In genomic region chr11:131065435-131066295, GRCh38 we compare ENCODE assay signal across 21 cellular contexts.
DNase-seq lines count a peak whose midpoint lies in the region; ATAC-seq and TF ChIP-seq lines count a peak whose summit lies in the region.
"Had no signal": no experiment of that assay in that cellular context is flagged by ENCODE, and none has a peak within 500 bp of the region (broad histone marks: within the 10 kb centered on the region; RNA-seq: fewer than 3 reads in every experiment).

No MANE protein-coding gene starts in this region.

- H3K9me3 Mint-ChIP-seq in GM23338, result peaks cover 27% of the 10 kb centered on the region
- H3K9me3 Mint-ChIP-seq: T-helper 1 cell treated with Interleukin-12 subunit alpha and Interleukin-12 subunit beta and Interleukin-4 antibody, amounts not matched to agents 30 μg/mL and 1 μg/mL, for 36 hours had no signal

- H3K23ac ChIP-seq in mesendoderm (ENCODE audit: low read length), result no peak overlapping the region

- H2AK5ac ChIP-seq in mesendoderm (ENCODE audit: low read length), result peak overlapping the region; percentile 11

- H4K5ac ChIP-seq in mesendoderm (ENCODE audit: low read length), result no peak overlapping the region

- H3K4me2 ChIP-seq in GM23338 (no peak overlapping the region), mesendoderm (ENCODE audit: low read length) (no peak overlapping the region)
- H3K4me2 ChIP-seq: PC-9 had no signal

- H3K27ac Mint-ChIP-seq in GM23338, result no peak overlapping the region
- H3K27ac Mint-ChIP-seq: IgD-negative memory B cell; T-helper 1 cell treated with Interleukin-12 subunit alpha and Interleukin-12 subunit beta and Interleukin-4 antibody, amounts not matched to agents 30 μg/mL and 1 μg/mL, for 36 hours had no signal

- H3K79me1 ChIP-seq in mesendoderm (ENCODE audit: low read length), result no peaks in the 10 kb centered on the region

- no peak overlapping the region for H3K56ac ChIP-seq in mesendoderm (ENCODE audit: low read length)

- H2BK120ac ChIP-seq in mesendoderm (ENCODE audit: low read depth, low read length), result no peak overlapping the region

- no peak for TF ChIP-seq POLR2A in stomach (IDR thresholded peaks at IDR 0.05)

- H3K36me3 ChIP-seq in GM23338 (ENCODE audit: insufficient read depth), result no peaks in the 10 kb centered on the region
- no peaks in the 10 kb centered on the region for H3K36me3 ChIP-seq in mesendoderm (ENCODE audit: control insufficient read depth, insufficient read depth, low read length)
- no peaks in the 10 kb centered on the region for H3K36me3 ChIP-seq in stomach
- H3K36me3 ChIP-seq: SJCRH30 had no signal

- H3K4me3 ChIP-seq in GM23338, result no peak overlapping the region
- no peak overlapping the region for H3K4me3 ChIP-seq in choroid plexus epithelial cell (ENCODE audit: low read depth, low read length)
- H3K4me3 ChIP-seq in mesendoderm (ENCODE audit: low read length), result no peak overlapping the region
- no peak overlapping the region for H3K4me3 ChIP-seq in stomach
- H3K4me3 ChIP-seq: PC-9, SJCRH30 had no signal

- peaks cover 22% of the 10 kb centered on the region for H3K4me1 Mint-ChIP-seq in GM23338
- H3K4me1 Mint-ChIP-seq: IgD-negative memory B cell had no signal

- DNase-seq in GM23338 (ENCODE audit: low spot score) (peak; percentile 5), NCI-H1417 (lab: John Stamatoyannopoulos, UW) (peak in 2 of 3 experiments; percentile 25 to 69), choroid plexus epithelial cell (ENCODE audit: low read depth) (peak; percentile 1), mesendoderm (no peak), AG08395 (ENCODE audit: low spot score) (no peak), Right ventricle myocardium superior (no peak), stomach (no peak)
- DNase-seq: AML-193, DND-41, MM.1S, NCI-H1092, NCI-H187, NCI-H226, NCI-H774, PC-9, SJCRH30 had no signal

- H2AFZ ChIP-seq in GM23338, result no peak overlapping the region
- H2AFZ ChIP-seq: PC-9 had no signal

- H3F3A ChIP-seq in GM23338 (replicated peaks; ENCODE audit: low read depth), result no peaks in the 10 kb centered on the region

- peaks cover 7% of the 10 kb centered on the region for H3K27me3 Mint-ChIP-seq in GM23338 (ENCODE audit: insufficient read depth, low read depth, poor library complexity)
- H3K27me3 Mint-ChIP-seq: IgD-negative memory B cell had no signal

- no peaks in the 10 kb centered on the region for H3K9me3 ChIP-seq in stomach
- H3K9me3 ChIP-seq: SJCRH30 had no signal

- TF ChIP-seq CTCF in GM23338 (conservative IDR thresholded peaks at IDR 0.05; ENCODE audit: low read depth in 2 of 2) (no peak), choroid plexus epithelial cell (conservative IDR thresholded peaks at IDR 0.05; ENCODE audit: low read depth, low read length) (no peak), stomach (IDR thresholded peaks at IDR 0.05) (no peak)

- peaks cover 21% of the 10 kb centered on the region for H3K9me2 ChIP-seq in GM23338 (ENCODE audit: insufficient read depth)

- H2BK5ac ChIP-seq in mesendoderm (ENCODE audit: low read length), result no peak overlapping the region

- no peak overlapping the region for H4K8ac ChIP-seq in mesendoderm (ENCODE audit: low read depth, low read length)

- no peak overlapping the region for H3K4ac ChIP-seq in mesendoderm (ENCODE audit: low read depth, low read length)

- no peak overlapping the region for H3K4me3 Mint-ChIP-seq in GM23338
- H3K4me3 Mint-ChIP-seq: IgD-negative memory B cell; T-helper 1 cell treated with Interleukin-12 subunit alpha and Interleukin-12 subunit beta and Interleukin-4 antibody, amounts not matched to agents 30 μg/mL and 1 μg/mL, for 36 hours had no signal

- H3K27me3 ChIP-seq in GM23338 (ENCODE audit: insufficient read depth) (no peaks in the 10 kb centered on the region), mesendoderm (ENCODE audit: insufficient read depth, low read length, poor library complexity) (no peaks in the 10 kb centered on the region), stomach (peaks cover 0 to 13% (median 4%) of the 10 kb centered on the region in 3 donors)

- H4K20me1 ChIP-seq in GM23338 (replicated peaks; ENCODE audit: insufficient read depth), result no peaks in the 10 kb centered on the region

- WGBS in mesendoderm (ENCODE audit: extremely low coverage, insufficient coverage, low lambda C conversion rate), result no CpG with 5 or more reads among the region's 13 CpGs
- 43 to 63% (median 55%) methylated on average over 13 of the region's 13 CpGs for WGBS in stomach, 5 donors

- H3K79me2 ChIP-seq in GM23338 (replicated peaks; ENCODE audit: insufficient read depth) (no peaks in the 10 kb centered on the region), mesendoderm (ENCODE audit: control insufficient read depth, insufficient read depth, low read length) (no peaks in the 10 kb centered on the region)

- no peak overlapping the region for H2BK15ac ChIP-seq in mesendoderm (replicated peaks; ENCODE audit: low read depth)

- no peak overlapping the region for H3K18ac ChIP-seq in mesendoderm (ENCODE audit: low read length)

- H3K4me1 ChIP-seq in GM23338 (ENCODE audit: insufficient read depth) (peaks cover 16% of the 10 kb centered on the region), mesendoderm (ENCODE audit: control insufficient read depth, low read depth, low read length) (peaks cover 2% of the 10 kb centered on the region), stomach (peaks cover 0 to 7% (median 0%) of the 10 kb centered on the region in 4 donors)
- H3K4me1 ChIP-seq: SJCRH30 had no signal

- peaks cover 18% of the 10 kb centered on the region for H3K36me3 Mint-ChIP-seq in GM23338 (ENCODE audit: low read depth)
- H3K36me3 Mint-ChIP-seq: IgD-negative memory B cell had no signal

- intact Hi-C loops in Right ventricle myocardium superior (cut with DNase I) (loop anchor here (5.0 kb wide), 3 partner anchors 152 to 607 kb away; no protein-coding TSS in a partner anchor), stomach (cut with DNase I; ENCODE audit: low total_unique reads) (loop anchor here (10.0 kb wide), 1 partner anchor 609 kb away; no protein-coding TSS in a partner anchor)

- H3K9ac ChIP-seq in mesendoderm (ENCODE audit: low read length), result no peak overlapping the region
- H3K9ac ChIP-seq: GM23248 had no signal

- ATAC-seq in GM23338 (no peak), Right ventricle myocardium superior (ENCODE audit: poor library complexity) (no peak)
- ATAC-seq: HCT116 had no signal

- no peak overlapping the region for H3K27ac ChIP-seq in GM23338 (ENCODE audit: low read depth)
- H3K27ac ChIP-seq in mesendoderm (ENCODE audit: low read depth, low read length), result no peak overlapping the region
- no peak overlapping the region for H3K27ac ChIP-seq in stomach
- H3K27ac ChIP-seq: C4-2B, GM23248, PC-9, SJCRH30 had no signal

- TF ChIP-seq EP300 in stomach (IDR thresholded peaks at IDR 0.05), result no peak

TF ChIP-seq in GM23338, 12 proteins besides CTCF, POLR2A, EP300 and RAD21 (continues in another document):
- no peak for TF ChIP-seq ZNF331 (CRISPR knock-in tag; IDR thresholded peaks at IDR 0.05; ENCODE audit: low read depth)

Comparison
In these comparisons a context has a peak if more than half of its experiments do, and no peak if none do; other contexts are left out.
1. DNase-seq: peak in GM23338 (single experiment), NCI-H1417 (2 of 3) and choroid plexus epithelial cell (single experiment); none in mesendoderm (single experiment), AG08395 (single experiment), Right ventricle myocardium superior (single experiment) and stomach (single experiment).